18 cellular contexts compared by ENCODE assay signal in genomic region chr3:158916111-158916510, GRCh38.
DNase-seq lines count a peak whose midpoint lies in the region; ATAC-seq and TF ChIP-seq lines count a peak whose summit lies in the region.
"Had no signal": no experiment of that assay in that cellular context is flagged by ENCODE, and none has a peak within 500 bp of the region (broad histone marks: within the 10 kb centered on the region; RNA-seq: fewer than 3 reads in every experiment).

No MANE protein-coding gene starts in this region.

- TF ChIP-seq CTCF in C4-2B (conservative IDR thresholded peaks at IDR 0.05) (no peak), VCaP (conservative IDR thresholded peaks at IDR 0.05) (no peak)

- peak overlapping the region; percentile 2; the same call in 1 of the 2 replicates for H3K27ac ChIP-seq in C4-2B
- H3K27ac ChIP-seq in VCaP: peak overlapping the region; percentile 68; the same call in 1 of the 2 replicates
- H3K27ac ChIP-seq: 22Rv1, BLaER1 had no signal

- DNase-seq in DMS53 (lab: John Stamatoyannopoulos, UW) (peak; percentile 11), DMS53 treated with DMSO at 0.1 percent for 48 hours (lab: John Stamatoyannopoulos, UW; ENCODE audit: unreplicated experiment) (no peak), NCI-H1436 (lab: John Stamatoyannopoulos, UW) (no peak)
- DNase-seq: CD4-positive, alpha-beta T cell; CD8-positive, alpha-beta memory T cell; DMS 273 treated with DMSO at 0.1 percent for 48 hours; DND-41; H9 had no signal

- no peak overlapping the region for H3K27ac Mint-ChIP-seq in stimulated activated memory B cell treated with anti-CD40 and anti-IgM and Interleukin-4, amounts not matched to agents 10 μg/mL and 1 μg/mL and 100 μg/mL, for 72 hours
- H3K27ac Mint-ChIP-seq: B cell; CD14-positive monocyte; CD4-positive, alpha-beta T cell; CD8-positive, alpha-beta memory T cell; GM23338 had no signal

- H3K4me3 Mint-ChIP-seq in stimulated activated memory B cell treated with anti-CD40 and anti-IgM and Interleukin-4, amounts not matched to agents 10 μg/mL and 1 μg/mL and 100 μg/mL, for 72 hours: no peak overlapping the region
- H3K4me3 Mint-ChIP-seq: B cell; CD14-positive monocyte; CD4-positive, alpha-beta T cell; CD8-positive, alpha-beta memory T cell; GM23338; H9 had no signal

- no peaks in the 10 kb centered on the region for H3K27me3 Mint-ChIP-seq in stimulated activated memory B cell treated with anti-CD40 and anti-IgM and Interleukin-4, amounts not matched to agents 10 μg/mL and 1 μg/mL and 100 μg/mL, for 72 hours
- H3K27me3 Mint-ChIP-seq: B cell had no signal

- H3K9me3 Mint-ChIP-seq in stimulated activated memory B cell treated with anti-CD40 and anti-IgM and Interleukin-4, amounts not matched to agents 10 μg/mL and 1 μg/mL and 100 μg/mL, for 72 hours: no peaks in the 10 kb centered on the region
- H3K9me3 Mint-ChIP-seq: CD14-positive monocyte; CD4-positive, alpha-beta T cell; CD8-positive, alpha-beta memory T cell; GM23338; H9 had no signal

- no peaks in the 10 kb centered on the region for H3K36me3 Mint-ChIP-seq in stimulated activated memory B cell treated with anti-CD40 and anti-IgM and Interleukin-4, amounts not matched to agents 10 μg/mL and 1 μg/mL and 100 μg/mL, for 72 hours
- H3K36me3 Mint-ChIP-seq: CD14-positive monocyte had no signal

- no peaks in the 10 kb centered on the region for H3K4me1 Mint-ChIP-seq in stimulated activated memory B cell treated with anti-CD40 and anti-IgM and Interleukin-4, amounts not matched to agents 10 μg/mL and 1 μg/mL and 100 μg/mL, for 72 hours
- H3K4me1 Mint-ChIP-seq: B cell; CD8-positive, alpha-beta memory T cell; GM23338 had no signal

- ATAC-seq in stimulated activated memory B cell treated with anti-CD40 and anti-IgM and Interleukin-4, amounts not matched to agents 10 μg/mL and 1 μg/mL and 100 μg/mL, for 72 hours: peak; percentile 31
- ATAC-seq in GM21447 (IDR thresholded peaks at IDR 0.05; ENCODE audit: unreplicated experiment): no peak
- ATAC-seq: GM23338, HCT116 had no signal
